In genomic region chrX:56248492-56248891, GRCh38 we compare ENCODE assay signal across 8 cellular contexts. TPM values are rescaled to one million over a fixed set of nuclear protein-coding genes. Genes with fewer than 3 reads are reported as not detected.
A peak's percentile ranks its signal among the peaks of the same experiment; 100 is the strongest.
DNase-seq lines count a peak whose midpoint lies in the region; ATAC-seq, FAIRE-seq and TF ChIP-seq lines count a peak whose summit lies in the region.

No MANE protein-coding gene starts in this region.

- no peak overlapping the region for H3K27ac Mint-ChIP-seq in neural crest cell (ENCODE audit: unreplicated experiment)

- no peaks in the 10 kb centered on the region for H3K36me3 Mint-ChIP-seq in neural crest cell (ENCODE audit: low read depth)

- H3K9me3 Mint-ChIP-seq in neural crest cell = no peaks in the 10 kb centered on the region

- H3K4me3 ChIP-seq in cardiac muscle cell = no peak overlapping the region
- no peak overlapping the region for H3K4me3 ChIP-seq in epithelial cell of proximal tubule (ENCODE audit: low read depth, low read length)

- H3K27me3 ChIP-seq in cardiac muscle cell = no peaks in the 10 kb centered on the region

- H3K4me3 Mint-ChIP-seq in neural crest cell = no peak overlapping the region

- no peak overlapping the region for H3K27ac ChIP-seq in cardiac muscle cell

- no peak for ATAC-seq in Right ventricle myocardium inferior
- peak; percentile 95 for ATAC-seq in HG02852 (IDR thresholded peaks at IDR 0.05; ENCODE audit: unreplicated experiment)

- H3K27me3 Mint-ChIP-seq in neural crest cell (ENCODE audit: low read depth) = no peaks in the 10 kb centered on the region

- no peaks in the 10 kb centered on the region for H3K4me1 Mint-ChIP-seq in neural crest cell

- intact Hi-C loops in Right ventricle myocardium inferior (cut with DNase I) = loop anchor here (10.0 kb wide), 1 partner anchor 524 kb away; no protein-coding TSS in a partner anchor

- H3K9me3 ChIP-seq in cardiac muscle cell (ENCODE audit: low read depth) = no peaks in the 10 kb centered on the region

- TF ChIP-seq CTCF in cardiac muscle cell (IDR thresholded peaks at IDR 0.05; ENCODE audit: low read depth, low read length) = peak; percentile 60
- TF ChIP-seq CTCF in epithelial cell of proximal tubule (conservative IDR thresholded peaks at IDR 0.05; ENCODE audit: low read depth, low read length) = peak; percentile 68
- peak; percentile 75 for TF ChIP-seq CTCF in neural crest cell (conservative IDR thresholded peaks at IDR 0.05)

- H3K36me3 ChIP-seq in cardiac muscle cell = no peaks in the 10 kb centered on the region

- H3K4me1 ChIP-seq in cardiac muscle cell (ENCODE audit: low read depth) = no peaks in the 10 kb centered on the region

- peak; percentile 50 to 64 for DNase-seq in cardiac muscle cell (ENCODE audit: low read depth in 1 of 2, low spot score in 1 of 2)
- no peak for DNase-seq in Right ventricle myocardium inferior (ENCODE audit: missing footprints)
- peak; percentile 1 to 48 for DNase-seq in NCI-H524 (lab: John Stamatoyannopoulos, UW)
- DNase-seq in activated CD8-positive, alpha-beta memory T cell treated with anti-CD3 and anti-CD28 coated beads for 4 hours (ENCODE audit: low read depth in 2 of 2) = peak; percentile 19 to 25
- no peak for DNase-seq in epithelial cell of proximal tubule (ENCODE audit: low read depth)
- DNase-seq in neural crest cell (ENCODE audit: low read depth, low spot score) = peak; percentile 30
- DNase-seq in urothelium cell line (ENCODE audit: low spot score) = peak; percentile 43

- FAIRE-seq in urothelium cell line (lab: Jason Lieb, UNC) = no peak

RNA-seq across cellular contexts. Expression of gene KLF8, which starts 16.3 kb away (rescaled TPM):
- total RNA-seq in cardiac muscle cell (7.4 and 9.4 TPM in 2 replicates), Right ventricle myocardium inferior (3.1 TPM), epithelial cell of proximal tubule (0.43 and 1.5 TPM in 2 replicates), neural crest cell (2.2 and 2.6 TPM in 2 replicates)
- polyA plus RNA-seq in cardiac muscle cell = 4.3 and 6.8 TPM in 2 replicates

Comparison
In these comparisons a context has a peak if more than half of its experiments do, and no peak if none do; other contexts are left out.
1. DNase-seq: peak in cardiac muscle cell (2 of 2), NCI-H524 (2 of 2), activated CD8-positive, alpha-beta memory T cell treated with anti-CD3 and anti-CD28 coated beads for 4 hours (2 of 2), neural crest cell (single experiment) and urothelium cell line (single experiment); none in Right ventricle myocardium inferior (single experiment) and epithelial cell of proximal tubule (single experiment).
2. Peak in every context shown above with its lines, with median percentiles within 50 percentile points of each other: CTCF ChIP-seq.